In genomic region chr10:110671788-110672579, GRCh38 we compare ENCODE assay signal across 1 cellular context.
A peak's percentile ranks its signal among the peaks of the same experiment; 100 is the strongest.
TF ChIP-seq lines count a peak whose summit lies in the region.

No MANE protein-coding gene starts in this region.

TF ChIP-seq in A549, 52 proteins besides CTCF, POLR2A, EP300 and RAD21 (continued from another document):
- TF ChIP-seq, protein P1, sequence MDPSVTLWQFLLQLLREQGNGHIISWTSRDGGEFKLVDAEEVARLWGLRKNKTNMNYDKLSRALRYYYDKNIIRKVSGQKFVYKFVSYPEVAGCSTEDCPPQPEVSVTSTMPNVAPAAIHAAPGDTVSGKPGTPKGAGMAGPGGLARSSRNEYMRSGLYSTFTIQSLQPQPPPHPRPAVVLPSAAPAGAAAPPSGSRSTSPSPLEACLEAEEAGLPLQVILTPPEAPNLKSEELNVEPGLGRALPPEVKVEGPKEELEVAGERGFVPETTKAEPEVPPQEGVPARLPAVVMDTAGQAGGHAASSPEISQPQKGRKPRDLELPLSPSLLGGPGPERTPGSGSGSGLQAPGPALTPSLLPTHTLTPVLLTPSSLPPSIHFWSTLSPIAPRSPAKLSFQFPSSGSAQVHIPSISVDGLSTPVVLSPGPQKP (IDR thresholded peaks at IDR 0.05; ENCODE audit: low read depth, low read length): no peak
- TF ChIP-seq, protein P2, sequence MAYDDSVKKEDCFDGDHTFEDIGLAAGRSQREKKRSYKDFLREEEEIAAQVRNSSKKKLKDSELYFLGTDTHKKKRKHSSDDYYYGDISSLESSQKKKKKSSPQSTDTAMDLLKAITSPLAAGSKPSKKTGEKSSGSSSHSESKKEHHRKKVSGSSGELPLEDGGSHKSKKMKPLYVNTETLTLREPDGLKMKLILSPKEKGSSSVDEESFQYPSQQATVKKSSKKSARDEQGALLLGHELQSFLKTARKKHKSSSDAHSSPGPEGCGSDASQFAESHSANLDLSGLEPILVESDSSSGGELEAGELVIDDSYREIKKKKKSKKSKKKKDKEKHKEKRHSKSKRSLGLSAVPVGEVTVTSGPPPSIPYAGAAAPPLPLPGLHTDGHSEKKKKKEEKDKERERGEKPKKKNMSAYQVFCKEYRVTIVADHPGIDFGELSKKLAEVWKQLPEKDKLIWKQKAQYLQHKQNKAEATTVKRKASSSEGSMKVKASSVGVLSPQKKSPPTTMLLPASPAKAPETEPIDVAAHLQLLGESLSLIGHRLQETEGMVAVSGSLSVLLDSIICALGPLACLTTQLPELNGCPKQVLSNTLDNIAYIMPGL (CRISPR knock-in tag; IDR thresholded peaks at IDR 0.05; ENCODE audit: borderline replicate concordance): peak; percentile 60; the same call in 1 of the 2 replicates
- TF ChIP-seq, protein P3, sequence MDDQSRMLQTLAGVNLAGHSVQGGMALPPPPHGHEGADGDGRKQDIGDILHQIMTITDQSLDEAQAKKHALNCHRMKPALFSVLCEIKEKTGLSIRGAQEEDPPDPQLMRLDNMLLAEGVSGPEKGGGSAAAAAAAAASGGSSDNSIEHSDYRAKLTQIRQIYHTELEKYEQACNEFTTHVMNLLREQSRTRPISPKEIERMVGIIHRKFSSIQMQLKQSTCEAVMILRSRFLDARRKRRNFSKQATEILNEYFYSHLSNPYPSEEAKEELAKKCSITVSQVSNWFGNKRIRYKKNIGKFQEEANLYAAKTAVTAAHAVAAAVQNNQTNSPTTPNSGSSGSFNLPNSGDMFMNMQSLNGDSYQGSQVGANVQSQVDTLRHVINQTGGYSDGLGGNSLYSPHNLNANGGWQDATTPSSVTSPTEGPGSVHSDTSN (IDR thresholded peaks at IDR 0.05): no peak
- TF ChIP-seq, protein P4, sequence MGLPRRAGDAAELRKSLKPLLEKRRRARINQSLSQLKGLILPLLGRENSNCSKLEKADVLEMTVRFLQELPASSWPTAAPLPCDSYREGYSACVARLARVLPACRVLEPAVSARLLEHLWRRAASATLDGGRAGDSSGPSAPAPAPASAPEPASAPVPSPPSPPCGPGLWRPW (IDR thresholded peaks at IDR 0.05): no peak
TF ChIP-seq in A549: peak in this region for 8.
